In genomic region chr16:88316941-88317618, GRCh38 we compare ENCODE assay signal across 2 cellular contexts.
TF ChIP-seq lines count a peak whose summit lies in the region.

No MANE protein-coding gene starts in this region.

TF ChIP-seq in GM23338, 12 proteins besides CTCF, POLR2A, EP300 and RAD21 (continued from another document):
- TF ChIP-seq ETS1 (IDR thresholded peaks at IDR 0.05) (no peak), STAT1 (IDR thresholded peaks at IDR 0.05; ENCODE audit: unreplicated experiment) (no peak), ZNF331 (CRISPR knock-in tag; IDR thresholded peaks at IDR 0.05; ENCODE audit: low read depth) (no peak), ZNF114 (CRISPR knock-in tag; IDR thresholded peaks at IDR 0.05) (no peak), ZNF462 (CRISPR knock-in tag; IDR thresholded peaks at IDR 0.05) (no peak), CREB1 (CRISPR knock-in tag; IDR thresholded peaks at IDR 0.05; ENCODE audit: low read depth) (no peak), JUNB (IDR thresholded peaks at IDR 0.05; ENCODE audit: unreplicated experiment) (no peak)
- TF ChIP-seq, protein P1, sequence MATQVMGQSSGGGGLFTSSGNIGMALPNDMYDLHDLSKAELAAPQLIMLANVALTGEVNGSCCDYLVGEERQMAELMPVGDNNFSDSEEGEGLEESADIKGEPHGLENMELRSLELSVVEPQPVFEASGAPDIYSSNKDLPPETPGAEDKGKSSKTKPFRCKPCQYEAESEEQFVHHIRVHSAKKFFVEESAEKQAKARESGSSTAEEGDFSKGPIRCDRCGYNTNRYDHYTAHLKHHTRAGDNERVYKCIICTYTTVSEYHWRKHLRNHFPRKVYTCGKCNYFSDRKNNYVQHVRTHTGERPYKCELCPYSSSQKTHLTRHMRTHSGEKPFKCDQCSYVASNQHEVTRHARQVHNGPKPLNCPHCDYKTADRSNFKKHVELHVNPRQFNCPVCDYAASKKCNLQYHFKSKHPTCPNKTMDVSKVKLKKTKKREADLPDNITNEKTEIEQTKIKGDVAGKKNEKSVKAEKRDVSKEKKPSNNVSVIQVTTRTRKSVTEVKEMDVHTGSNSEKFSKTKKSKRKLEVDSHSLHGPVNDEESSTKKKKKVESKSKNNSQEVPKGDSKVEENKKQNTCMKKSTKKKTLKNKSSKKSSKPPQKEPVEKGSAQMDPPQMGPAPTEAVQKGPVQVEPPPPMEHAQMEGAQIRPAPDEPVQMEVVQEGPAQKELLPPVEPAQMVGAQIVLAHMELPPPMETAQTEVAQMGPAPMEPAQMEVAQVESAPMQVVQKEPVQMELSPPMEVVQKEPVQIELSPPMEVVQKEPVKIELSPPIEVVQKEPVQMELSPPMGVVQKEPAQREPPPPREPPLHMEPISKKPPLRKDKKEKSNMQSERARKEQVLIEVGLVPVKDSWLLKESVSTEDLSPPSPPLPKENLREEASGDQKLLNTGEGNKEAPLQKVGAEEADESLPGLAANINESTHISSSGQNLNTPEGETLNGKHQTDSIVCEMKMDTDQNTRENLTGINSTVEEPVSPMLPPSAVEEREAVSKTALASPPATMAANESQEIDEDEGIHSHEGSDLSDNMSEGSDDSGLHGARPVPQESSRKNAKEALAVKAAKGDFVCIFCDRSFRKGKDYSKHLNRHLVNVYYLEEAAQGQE (IDR thresholded peaks at IDR 0.05; ENCODE audit: unreplicated experiment) = no peak

TF ChIP-seq in HepG2, 621 proteins besides CTCF, POLR2A, EP300 and RAD21:
- TF ChIP-seq ZFP91 (CRISPR knock-in tag; IDR thresholded peaks at IDR 0.05; ENCODE audit: borderline replicate concordance) = 0 out of 2 replicates have a peak, but pooled peaks have one; percentile 4
- TF ChIP-seq, protein P2, sequence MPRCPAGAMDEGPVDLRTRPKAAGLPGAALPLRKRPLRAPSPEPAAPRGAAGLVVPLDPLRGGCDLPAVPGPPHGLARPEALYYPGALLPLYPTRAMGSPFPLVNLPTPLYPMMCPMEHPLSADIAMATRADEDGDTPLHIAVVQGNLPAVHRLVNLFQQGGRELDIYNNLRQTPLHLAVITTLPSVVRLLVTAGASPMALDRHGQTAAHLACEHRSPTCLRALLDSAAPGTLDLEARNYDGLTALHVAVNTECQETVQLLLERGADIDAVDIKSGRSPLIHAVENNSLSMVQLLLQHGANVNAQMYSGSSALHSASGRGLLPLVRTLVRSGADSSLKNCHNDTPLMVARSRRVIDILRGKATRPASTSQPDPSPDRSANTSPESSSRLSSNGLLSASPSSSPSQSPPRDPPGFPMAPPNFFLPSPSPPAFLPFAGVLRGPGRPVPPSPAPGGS (CRISPR knock-in tag; IDR thresholded peaks at IDR 0.05) = no peak
- no peak for TF ChIP-seq ZBTB7A (CRISPR knock-in tag; IDR thresholded peaks at IDR 0.05)
- TF ChIP-seq MXD3 (CRISPR knock-in tag; IDR thresholded peaks at IDR 0.05) = no peak
- no peak for TF ChIP-seq HBP1 (CRISPR knock-in tag; IDR thresholded peaks at IDR 0.05; ENCODE audit: low read depth)
- TF ChIP-seq TBL1XR1 (IDR thresholded peaks at IDR 0.05; ENCODE audit: borderline replicate concordance, low read length, partially characterized antibody) = no peak
- no peak for TF ChIP-seq KLF16 (CRISPR knock-in tag; IDR thresholded peaks at IDR 0.05)
- TF ChIP-seq ZNF761 (CRISPR knock-in tag; conservative IDR thresholded peaks at IDR 0.05) = no peak
- TF ChIP-seq, protein P3, sequence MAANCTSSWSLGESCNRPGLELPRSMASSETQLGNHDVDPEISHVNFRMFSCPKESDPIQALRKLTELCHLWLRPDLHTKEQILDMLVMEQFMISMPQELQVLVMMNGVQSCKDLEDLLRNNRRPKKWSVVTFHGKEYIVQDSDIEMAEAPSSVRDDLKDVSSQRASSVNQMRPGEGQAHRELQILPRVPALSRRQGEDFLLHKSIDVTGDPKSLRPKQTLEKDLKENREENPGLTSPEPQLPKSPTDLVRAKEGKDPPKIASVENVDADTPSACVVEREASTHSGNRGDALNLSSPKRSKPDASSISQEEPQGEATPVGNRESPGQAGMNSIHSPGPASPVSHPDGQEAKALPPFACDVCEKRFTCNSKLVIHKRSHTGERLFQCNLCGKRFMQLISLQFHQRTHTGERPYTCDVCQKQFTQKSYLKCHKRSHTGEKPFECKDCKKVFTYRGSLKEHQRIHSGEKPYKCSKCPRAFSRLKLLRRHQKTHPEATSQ (CRISPR knock-in tag; IDR thresholded peaks at IDR 0.05; ENCODE audit: borderline replicate concordance) = no peak
- TF ChIP-seq ZNF607 (CRISPR knock-in tag; IDR thresholded peaks at IDR 0.05; ENCODE audit: borderline replicate concordance) = no peak
- TF ChIP-seq ZNF678 (CRISPR knock-in tag; IDR thresholded peaks at IDR 0.05) = no peak
- no peak for TF ChIP-seq HOXA9 (CRISPR knock-in tag; IDR thresholded peaks at IDR 0.05; ENCODE audit: borderline replicate concordance)
- no peak for TF ChIP-seq MBNL3 (CRISPR knock-in tag; conservative IDR thresholded peaks at IDR 0.05)
- TF ChIP-seq USF2 (IDR thresholded peaks at IDR 0.05; ENCODE audit: low read depth, low read length) = no peak
- no peak for TF ChIP-seq USF2 (CRISPR knock-in tag; IDR thresholded peaks at IDR 0.05; ENCODE audit: borderline replicate concordance)
- TF ChIP-seq, protein P4, sequence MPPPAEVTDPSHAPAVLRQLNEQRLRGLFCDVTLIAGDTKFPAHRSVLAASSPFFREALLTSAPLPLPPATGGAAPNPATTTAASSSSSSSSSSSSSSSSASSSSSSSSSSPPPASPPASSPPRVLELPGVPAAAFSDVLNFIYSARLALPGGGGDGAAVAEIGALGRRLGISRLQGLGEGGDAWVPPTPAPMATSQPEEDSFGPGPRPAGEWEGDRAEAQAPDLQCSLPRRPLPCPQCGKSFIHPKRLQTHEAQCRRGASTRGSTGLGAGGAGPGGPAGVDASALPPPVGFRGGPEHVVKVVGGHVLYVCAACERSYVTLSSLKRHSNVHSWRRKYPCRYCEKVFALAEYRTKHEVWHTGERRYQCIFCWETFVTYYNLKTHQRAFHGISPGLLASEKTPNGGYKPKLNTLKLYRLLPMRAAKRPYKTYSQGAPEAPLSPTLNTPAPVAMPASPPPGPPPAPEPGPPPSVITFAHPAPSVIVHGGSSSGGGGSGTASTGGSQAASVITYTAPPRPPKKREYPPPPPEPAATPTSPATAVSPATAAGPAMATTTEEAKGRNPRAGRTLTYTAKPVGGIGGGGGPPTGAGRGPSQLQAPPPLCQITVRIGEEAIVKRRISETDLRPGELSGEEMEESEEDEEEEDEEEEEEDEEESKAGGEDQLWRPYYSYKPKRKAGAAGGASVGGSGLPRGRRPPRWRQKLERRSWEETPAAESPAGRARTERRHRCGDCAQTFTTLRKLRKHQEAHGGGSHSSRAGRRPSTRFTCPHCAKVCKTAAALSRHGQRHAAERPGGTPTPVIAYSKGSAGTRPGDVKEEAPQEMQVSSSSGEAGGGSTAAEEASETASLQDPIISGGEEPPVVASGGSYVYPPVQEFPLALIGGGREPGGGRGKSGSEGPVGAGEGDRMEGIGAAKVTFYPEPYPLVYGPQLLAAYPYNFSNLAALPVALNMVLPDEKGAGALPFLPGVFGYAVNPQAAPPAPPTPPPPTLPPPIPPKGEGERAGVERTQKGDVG (CRISPR knock-in tag; IDR thresholded peaks at IDR 0.05; ENCODE audit: borderline replicate concordance) = no peak
- peak; percentile 6; the same call in 1 of the 2 replicates for TF ChIP-seq ZNF768 (CRISPR knock-in tag; IDR thresholded peaks at IDR 0.05)
